Comparison of ENCODE assay signal across 17 cellular contexts in genomic region chr11:105790841-105791240, GRCh38.
"Had no signal": no experiment of that assay in that cellular context is flagged by ENCODE, and none has a peak within 500 bp of the region (broad histone marks: within the 10 kb centered on the region; RNA-seq: fewer than 3 reads in every experiment).

No MANE protein-coding gene starts in this region.

- H3K27ac ChIP-seq: brain microvascular endothelial cell, left ventricle myocardium inferior, tibial artery, vagina had no signal

- H3K9me3 ChIP-seq: left ventricle myocardium inferior, tibial artery, vagina had no signal

- H3K4me3 ChIP-seq: left ventricle myocardium inferior, tibial artery, vagina had no signal

- H3K27me3 ChIP-seq: brain microvascular endothelial cell, tibial artery, vagina had no signal

- DNase-seq: activated CD4-positive, alpha-beta T cell treated with anti-CD3 and anti-CD28 coated beads, Interleukin-2, amount 10 ng/mL, durations not matched to agents 7 days and 5 days; activated CD4-positive, CD25-positive, alpha-beta regulatory T cell; activated CD8-positive, alpha-beta memory T cell treated with anti-CD3 and anti-CD28 coated beads, Interleukin-2, amount 50 U/mL, for 48 hours; activated naive CD8-positive, alpha-beta T cell treated with anti-CD3 and anti-CD28 coated beads, Interleukin-2, amount 10 ng/mL, durations not matched to agents 7 days and 5 days; brain microvascular endothelial cell; dermis blood vessel endothelial cell; kidney; left ventricle myocardium inferior; mesenchymal stem cell; natural killer cell; stimulated activated CD4-positive, alpha-beta T cell treated with anti-CD3 and anti-CD28 coated beads, Interleukin-15, amount 100 ng/mL, for 24 hours; stimulated activated CD4-positive, alpha-beta T cell treated with anti-CD3 and anti-CD28 coated beads, Interleukin-4, amount 100 ng/mL, for 1 hour; stimulated activated naive B cell treated with anti-CD40 and anti-IgM and Interleukin-4, amounts not matched to agents 10 μg/mL and 1 μg/mL and 100 μg/mL, for 72 hours; tibial artery had no signal

- H3K36me3 ChIP-seq: brain microvascular endothelial cell, left ventricle myocardium inferior, tibial artery, vagina had no signal

- H3K4me1 ChIP-seq: left ventricle myocardium inferior, tibial artery, vagina had no signal

- FAIRE-seq: frontal cortex, kidney, TTC549 had no signal
